9 cellular contexts compared by ENCODE assay signal in the genomic region with DNA sequence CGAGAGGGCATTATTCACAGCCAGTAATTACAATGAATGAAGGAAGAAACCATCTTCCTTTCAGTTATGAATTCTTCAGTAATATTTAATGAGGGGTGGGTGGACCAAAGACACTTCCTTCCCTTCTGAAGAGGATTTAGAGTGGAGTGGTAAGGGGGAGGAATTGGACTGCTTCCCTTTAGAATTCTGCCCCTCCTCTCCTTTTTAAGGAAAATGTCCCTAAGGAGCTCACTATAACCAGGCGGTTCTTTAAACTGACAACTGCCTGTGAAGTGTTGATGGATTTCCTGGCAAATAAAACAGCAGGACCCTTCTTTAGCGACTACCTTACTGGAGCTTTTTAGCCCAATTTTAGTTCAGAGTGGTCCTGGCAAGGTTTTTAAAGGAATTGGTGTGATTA.
DNase-seq lines count a peak whose midpoint lies in the region; TF ChIP-seq lines count a peak whose summit lies in the region.
"Had no signal": no experiment of that assay in that cellular context is flagged by ENCODE, and none has a peak within 500 bp of the region (broad histone marks: within the 10 kb centered on the region; RNA-seq: fewer than 3 reads in every experiment).

No MANE protein-coding gene starts in this region.

- 60 to 79% (median 70%) methylated on average over 3 of the region's 3 CpGs for WGBS in adrenal gland, 4 donors

- H3K9me3 Mint-ChIP-seq in activated naive CD8-positive, alpha-beta T cell (ENCODE audit: low read depth): no peaks in the 10 kb centered on the region

- H3K27ac Mint-ChIP-seq in activated naive CD8-positive, alpha-beta T cell: peak overlapping the region; percentile 88

- no peaks in the 10 kb centered on the region for H3K27me3 Mint-ChIP-seq in activated naive CD8-positive, alpha-beta T cell

- H3K27me3 ChIP-seq in A673 (replicated peaks; ENCODE audit: insufficient read depth, low read depth, low read length, poor library complexity) (no peaks in the 10 kb centered on the region), mucosa of rectum (ENCODE audit: control insufficient read depth in 2 of 2, insufficient read depth in 2 of 2, low read length in 2 of 2) (no peaks in the 10 kb centered on the region), adrenal gland (no peaks in the 10 kb centered on the region)
- H3K27me3 ChIP-seq: brain microvascular endothelial cell had no signal

- no peaks in the 10 kb centered on the region for H3K9me3 ChIP-seq in A673 (ENCODE audit: low read depth, low read length, poor library complexity, severe bottlenecking)
- H3K9me3 ChIP-seq in mucosa of rectum (ENCODE audit: control insufficient read depth in 2 of 2, low read length in 2 of 2): no peaks in the 10 kb centered on the region
- H3K9me3 ChIP-seq in adrenal gland (replicated peaks in 1 of 3): no peaks in the 10 kb centered on the region

- no peak for TF ChIP-seq POLR2A in adrenal gland (IDR thresholded peaks at IDR 0.05)

- peaks cover 80% of the 10 kb centered on the region for H3K4me1 Mint-ChIP-seq in activated naive CD8-positive, alpha-beta T cell (ENCODE audit: low read depth)

- no TSS peak for BruUV-seq in A673 (replicated peaks; lab: Mats Ljungman, UMichigan)

- no peaks in the 10 kb centered on the region for H3K36me3 Mint-ChIP-seq in activated naive CD8-positive, alpha-beta T cell

- H3K4me1 ChIP-seq in A673 (ENCODE audit: insufficient read depth, low read length, poor library complexity, severe bottlenecking) (peaks cover 63% of the 10 kb centered on the region), mucosa of rectum (ENCODE audit: control insufficient read depth in 2 of 2, insufficient read depth in 2 of 2, low read length in 2 of 2) (peaks cover 13% of the 10 kb centered on the region in 2 donors), adrenal gland (replicated peaks in 1 of 2) (peaks cover 23 to 59% of the 10 kb centered on the region in 2 donors)

- DNase-seq in A673 (ENCODE audit: low spot score): peak; percentile 65
- DNase-seq in HEK293T (ENCODE audit: extremely low spot score): no peak
- DNase-seq in NCI-H187 treated with DMSO at 0.1 percent for 48 hours (lab: John Stamatoyannopoulos, UW): no peak
- no peak for DNase-seq in NCI-H446 (lab: John Stamatoyannopoulos, UW)
- no peak for DNase-seq in adrenal gland
- DNase-seq in cerebellar nuclear complex (lab: John Stamatoyannopoulos, UW): no peak
- DNase-seq: brain microvascular endothelial cell had no signal

- intact Hi-C loops in A673 (cut with micrococcal nuclease; ENCODE audit: unreplicated experiment) (no loop called here), adrenal gland (cut with DNase I) (no loop called here)

- TF ChIP-seq CTCF in A673 (conservative IDR thresholded peaks at IDR 0.05; ENCODE audit: low read depth, low read length): no peak
- TF ChIP-seq CTCF in adrenal gland (IDR thresholded peaks at IDR 0.05): no peak

- H3K9ac ChIP-seq in mucosa of rectum (ENCODE audit: low read depth in 1 of 2, low read length in 2 of 2): no peak overlapping the region

- CTCF ChIA-PET in A673 (lab: Charles Lee) (interaction anchor here (0.6 kb wide), 1 partner anchor 16 kb away, joined by 6 read pairs; no protein-coding TSS in a partner anchor), HEK293T (lab: Yijun Ruan, JAX) (interaction anchor here (1.4 to 3.8 kb wide), 2 partner anchors 16 to 37 kb away, joined by 4 to 28 read pairs; no protein-coding TSS in a partner anchor)

- POLR2A ChIA-PET in A673 (lab: Charles Lee; ENCODE audit: low non-redundant PET): no interaction called here
- POLR2A ChIA-PET in HEK293T (lab: Yijun Ruan, JAX): interaction anchor here (1.3 kb wide), 1 partner anchor 87 kb away, joined by 3 read pairs; no protein-coding TSS in a partner anchor

- H3K36me3 ChIP-seq in A673 (ENCODE audit: insufficient read depth, low read length, poor library complexity, severe bottlenecking) (no peaks in the 10 kb centered on the region), mucosa of rectum (ENCODE audit: control insufficient read depth in 2 of 2, insufficient read depth in 2 of 2, low read length in 2 of 2) (no peaks in the 10 kb centered on the region), adrenal gland (replicated peaks in 1 of 2) (no peaks in the 10 kb centered on the region)
- H3K36me3 ChIP-seq: brain microvascular endothelial cell had no signal

- H3K4me3 Mint-ChIP-seq in activated naive CD8-positive, alpha-beta T cell: peak overlapping the region; percentile 79

- H3K4me3 ChIP-seq in A673 (ENCODE audit: low read depth, low read length, poor library complexity, severe bottlenecking) (no peak overlapping the region), mucosa of rectum (ENCODE audit: low read length in 2 of 2) (no peak overlapping the region), adrenal gland (no peak overlapping the region)

- H3K27ac ChIP-seq in A673 (ENCODE audit: low read depth, low read length, poor library complexity, severe bottlenecking) (no peak overlapping the region), mucosa of rectum (ENCODE audit: low read depth in 2 of 2, low read length in 2 of 2) (peak overlapping the region; percentile 57 to 62), adrenal gland (peak overlapping the region in 1 of 5 donors; percentile 22)
- H3K27ac ChIP-seq: brain microvascular endothelial cell had no signal

TF ChIP-seq in HEK293T, 16 proteins besides CTCF, POLR2A, EP300 and RAD21:
- TF ChIP-seq L3MBTL2 (conservative IDR thresholded peaks at IDR 0.05): no peak
- TF ChIP-seq, protein P1, sequence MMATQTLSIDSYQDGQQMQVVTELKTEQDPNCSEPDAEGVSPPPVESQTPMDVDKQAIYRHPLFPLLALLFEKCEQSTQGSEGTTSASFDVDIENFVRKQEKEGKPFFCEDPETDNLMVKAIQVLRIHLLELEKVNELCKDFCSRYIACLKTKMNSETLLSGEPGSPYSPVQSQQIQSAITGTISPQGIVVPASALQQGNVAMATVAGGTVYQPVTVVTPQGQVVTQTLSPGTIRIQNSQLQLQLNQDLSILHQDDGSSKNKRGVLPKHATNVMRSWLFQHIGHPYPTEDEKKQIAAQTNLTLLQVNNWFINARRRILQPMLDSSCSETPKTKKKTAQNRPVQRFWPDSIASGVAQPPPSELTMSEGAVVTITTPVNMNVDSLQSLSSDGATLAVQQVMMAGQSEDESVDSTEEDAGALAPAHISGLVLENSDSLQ (IDR thresholded peaks at IDR 0.05): peak; percentile 77
